In the genomic region with DNA sequence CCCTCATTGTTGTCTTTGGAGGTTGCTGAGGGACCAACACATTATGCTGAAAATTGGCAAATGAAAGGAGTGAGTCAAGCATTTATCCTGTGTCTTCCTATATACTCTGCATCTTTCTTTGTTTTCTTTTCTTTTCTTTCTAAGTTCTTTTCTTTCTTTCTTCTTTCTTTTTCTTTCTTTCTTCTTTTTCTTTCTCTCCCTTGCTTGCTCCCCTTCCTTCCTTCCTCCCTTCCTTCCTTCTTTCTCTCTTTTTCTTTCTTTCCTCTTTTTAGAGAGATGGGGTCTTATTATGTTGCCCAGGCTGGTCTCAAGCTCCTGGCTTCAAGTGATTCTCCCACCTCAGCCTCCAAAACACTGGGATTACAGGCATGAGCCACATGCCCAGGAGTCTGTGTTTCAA, we compare ENCODE assay signal across 23 cellular contexts.
"Had no signal": no experiment of that assay in that cellular context is flagged by ENCODE, and none has a peak within 500 bp of the region (broad histone marks: within the 10 kb centered on the region; RNA-seq: fewer than 3 reads in every experiment).

No MANE protein-coding gene starts in this region.

- H3K4me1 ChIP-seq: SJSA1 had no signal

- H3K4me3 ChIP-seq: MG63, SJSA1, SK-N-MC had no signal

- H3K27ac ChIP-seq: HL-60, SJSA1, SK-N-MC had no signal

- DNase-seq: Karpas-422, KG1, MG63, NCI-H1092 treated with DMSO at 0.1 percent for 48 hours, NCI-H1436, NCI-H187, NCI-H2029, NCI-H2081 treated with DMSO at 0.1 percent for 48 hours, NCI-H2171, NCI-H226, NCI-H446, NCI-H510A, NCI-H524 treated with DMSO at 0.1 percent for 48 hours, NCI-H69, NCI-H774, Right ventricle myocardium superior, RPMI8226, SIG-M5 had no signal

- H3K9me3 ChIP-seq: MG63, SJSA1 had no signal

- H3K27me3 ChIP-seq: MG63, SJSA1 had no signal

- FAIRE-seq: HTR-8/SVneo, RCC 7860 had no signal

- H3K36me3 ChIP-seq: MG63, SJSA1 had no signal
